8 cellular contexts compared by ENCODE assay signal in genomic region chr16:69150146-69150865, GRCh38. TPM values are rescaled to one million over a fixed set of nuclear protein-coding genes. Genes with fewer than 3 reads are reported as not detected.
A peak's percentile ranks its signal among the peaks of the same experiment; 100 is the strongest.
DNase-seq lines count a peak whose midpoint lies in the region; ATAC-seq, FAIRE-seq and TF ChIP-seq lines count a peak whose summit lies in the region.

No MANE protein-coding gene starts in this region.

- TF ChIP-seq POLR2A in H54 (IDR thresholded peaks at IDR 0.05; ENCODE audit: low read depth, low read length) = no peak

- ATAC-seq in activated T-cell treated with anti-CD3 and anti-CD28 coated beads, Interleukin-2, amount 50 U/mL, for 72 hours (replicated peaks in 1 of 2) = peak; percentile 68 to 75
- no peak for ATAC-seq in GM18867 (IDR thresholded peaks at IDR 0.05; ENCODE audit: unreplicated experiment)

- TF ChIP-seq CTCF in fibroblast of mammary gland (conservative IDR thresholded peaks at IDR 0.05; ENCODE audit: control insufficient read depth, insufficient read depth, low read depth, low read length) (peak; percentile 81), neural cell (IDR thresholded peaks at IDR 0.05; ENCODE audit: poor library complexity, severe bottlenecking) (peak; percentile 90)

- TF ChIP-seq RAD21 in neural cell (conservative IDR thresholded peaks at IDR 0.05) = peak; percentile 89

- no peak overlapping the region for H3K4me3 ChIP-seq in CD4-positive, alpha-beta memory T cell (ENCODE audit: low read length in 2 of 2)
- H3K4me3 ChIP-seq in fibroblast of mammary gland (ENCODE audit: control insufficient read depth, low read depth, low read length) (no peak overlapping the region), neural cell (ENCODE audit: low read length) (no peak overlapping the region)

- POLR2A ChIA-PET in CD4-positive, alpha-beta memory T cell (lab: Charles Lee; ENCODE audit: partially characterized antibody) = interaction anchor here (0.6 to 1.8 kb wide), 5 partner anchors 18 to 138 kb away, joined by 3 to 8 read pairs (median 4); partner anchors contain the start of genes CHTF8, SNTB2 and UTP4

- no peak overlapping the region for H3K4me3 Mint-ChIP-seq in CD4-positive, alpha-beta memory T cell
- H3K4me3 Mint-ChIP-seq in activated T-cell treated with anti-CD3 and anti-CD28 coated beads, Interleukin-2, amount 50 U/mL, for 72 hours = no peak overlapping the region

- peaks cover 26 to 55% of the 10 kb centered on the region in 2 donors for H3K36me3 Mint-ChIP-seq in CD4-positive, alpha-beta memory T cell
- H3K36me3 Mint-ChIP-seq in activated T-cell treated with anti-CD3 and anti-CD28 coated beads, Interleukin-2, amount 50 U/mL, for 72 hours (ENCODE audit: insufficient read depth in 2 of 2) = peaks cover 1 to 26% of the 10 kb centered on the region in 2 donors

- peak; percentile 55 for FAIRE-seq in H54 (lab: Jason Lieb, UNC)

- H4K20me1 ChIP-seq in neural cell (ENCODE audit: insufficient read depth) = no peaks in the 10 kb centered on the region

- no peaks in the 10 kb centered on the region for H3K79me2 ChIP-seq in neural cell (replicated peaks; ENCODE audit: insufficient read depth, low read length)

- no peaks in the 10 kb centered on the region for H3K9me3 ChIP-seq in CD4-positive, alpha-beta memory T cell (ENCODE audit: control insufficient read depth in 1 of 2, low read length in 2 of 2)
- no peaks in the 10 kb centered on the region for H3K9me3 ChIP-seq in neural cell (ENCODE audit: low read length)

- no peaks in the 10 kb centered on the region for H3K9me2 ChIP-seq in neural cell (ENCODE audit: insufficient read depth, low read length)

- no peak overlapping the region for H3K27ac ChIP-seq in CD4-positive, alpha-beta memory T cell (ENCODE audit: low read depth, low read length)
- H3K27ac ChIP-seq in neural cell (ENCODE audit: low read length) = no peak overlapping the region

- DNase-seq in CD4-positive, alpha-beta memory T cell = peak; percentile 53 to 68 (median 64)
- DNase-seq in H54 (ENCODE audit: insufficient read length, low spot score) (peak; percentile 42), NCI-H748 (lab: John Stamatoyannopoulos, UW; ENCODE audit: unreplicated experiment) (peak; percentile 56), fibroblast of mammary gland (ENCODE audit: low read depth) (peak; percentile 86), T1000 (lab: John Stamatoyannopoulos, UW) (no peak)
- peak; percentile 60 to 65 for DNase-seq in activated T-cell treated with anti-CD3 and anti-CD28 coated beads, Interleukin-2, amount 50 U/mL, for 72 hours

- peaks cover 42% of the 10 kb centered on the region for H3K36me3 ChIP-seq in CD4-positive, alpha-beta memory T cell (ENCODE audit: insufficient read depth, low read length)
- no peaks in the 10 kb centered on the region for H3K36me3 ChIP-seq in neural cell (ENCODE audit: insufficient read depth, low read length)

- H3K27ac Mint-ChIP-seq in CD4-positive, alpha-beta memory T cell = no peak overlapping the region
- no peak overlapping the region for H3K27ac Mint-ChIP-seq in activated T-cell treated with anti-CD3 and anti-CD28 coated beads, Interleukin-2, amount 50 U/mL, for 72 hours

- H3K27me3 Mint-ChIP-seq in CD4-positive, alpha-beta memory T cell = no peaks in the 10 kb centered on the region
- H3K27me3 Mint-ChIP-seq in activated T-cell treated with anti-CD3 and anti-CD28 coated beads, Interleukin-2, amount 50 U/mL, for 72 hours (ENCODE audit: low read depth) = no peaks in the 10 kb centered on the region

- no peak overlapping the region for H2AFZ ChIP-seq in neural cell (ENCODE audit: low read depth, low read length)

- H3K27me3 ChIP-seq in CD4-positive, alpha-beta memory T cell (ENCODE audit: insufficient read depth, low read length) = no peaks in the 10 kb centered on the region
- H3K27me3 ChIP-seq in neural cell (ENCODE audit: insufficient read depth, low read depth, low read length) = no peaks in the 10 kb centered on the region

- intact Hi-C loops in CD4-positive, alpha-beta memory T cell (cut with micrococcal nuclease) = loop anchor here (1.0 to 5.0 kb wide), 2 partner anchors 37 to 137 kb away; partner anchors contain the start of gene SNTB2

- H3K4me1 Mint-ChIP-seq in CD4-positive, alpha-beta memory T cell = peaks cover 0 to 4% (median 3%) of the 10 kb centered on the region in 4 donors
- no peaks in the 10 kb centered on the region for H3K4me1 Mint-ChIP-seq in activated T-cell treated with anti-CD3 and anti-CD28 coated beads, Interleukin-2, amount 50 U/mL, for 72 hours (ENCODE audit: low read depth)

- no peak for TF ChIP-seq EP300 in neural cell (conservative IDR thresholded peaks at IDR 0.05; ENCODE audit: poor library complexity, severe bottlenecking)

- CTCF ChIA-PET in CD4-positive, alpha-beta memory T cell (lab: Charles Lee; ENCODE audit: partially characterized antibody) = interaction anchor here (0.6 to 11.2 kb wide), 19 partner anchors 9 to 153 kb away, joined by 3 to 297 read pairs (median 5); partner anchors contain the start of gene SNTB2

- H3F3A ChIP-seq in neural cell (ENCODE audit: insufficient read depth, low read length, poor library complexity, severe bottlenecking) = no peaks in the 10 kb centered on the region

- no peak overlapping the region for H3K9ac ChIP-seq in neural cell (ENCODE audit: low read length)

- H3K4me2 ChIP-seq in neural cell (ENCODE audit: low read length) = no peak overlapping the region

- no peaks in the 10 kb centered on the region for H3K4me1 ChIP-seq in CD4-positive, alpha-beta memory T cell (ENCODE audit: insufficient read depth, low read length)

- H3K9me3 Mint-ChIP-seq in CD4-positive, alpha-beta memory T cell = no peaks in the 10 kb centered on the region
- no peaks in the 10 kb centered on the region for H3K9me3 Mint-ChIP-seq in activated T-cell treated with anti-CD3 and anti-CD28 coated beads, Interleukin-2, amount 50 U/mL, for 72 hours

TF ChIP-seq in neural cell, 6 proteins besides CTCF, POLR2A, EP300 and RAD21:
- TF ChIP-seq SMC3 (conservative IDR thresholded peaks at IDR 0.05; ENCODE audit: poor library complexity) (peak; percentile 78), REST (IDR thresholded peaks at IDR 0.05; ENCODE audit: borderline replicate concordance) (no peak)

RNA-seq across cellular contexts. Expression of gene UTP4, which starts 17.9 kb away (rescaled TPM):
- total RNA-seq in CD4-positive, alpha-beta memory T cell = 10 to 100 TPM; 36.9 to 37.0 TPM
- 10 to 100 TPM; 64.8 to 96.5 TPM for polyA plus RNA-seq in CD4-positive, alpha-beta memory T cell
- total RNA-seq in activated T-cell treated with anti-CD3 and anti-CD28 coated beads, Interleukin-2, amount 50 U/mL, for 72 hours = 100 to 1,000 TPM in 1 of 2 donors, 10 to 100 TPM in 1; 81.7 to 112 TPM
- 18.5 and 23.6 TPM in 2 replicates for polyA plus RNA-seq in neural cell
- 30.6 and 35.1 TPM in 2 replicates for polyA minus RNA-seq in neural cell

RNA-seq across cellular contexts. Expression of gene CHTF8, which starts 17.9 kb away (rescaled TPM):
- total RNA-seq in CD4-positive, alpha-beta memory T cell = 100 to 1,000 TPM; 141 TPM
- 100 to 1,000 TPM; 160 to 231 TPM for polyA plus RNA-seq in CD4-positive, alpha-beta memory T cell
- total RNA-seq in activated T-cell treated with anti-CD3 and anti-CD28 coated beads, Interleukin-2, amount 50 U/mL, for 72 hours = 100 to 1,000 TPM; 159 to 185 TPM
- 109 and 133 TPM in 2 replicates for polyA plus RNA-seq in neural cell
- polyA minus RNA-seq in neural cell = 100 and 119 TPM in 2 replicates

RNA-seq across cellular contexts. Expression of gene SNTB2, which starts 36.7 kb away (rescaled TPM):
- 10 to 100 TPM; 15.4 to 21.2 TPM for total RNA-seq in CD4-positive, alpha-beta memory T cell
- 10 to 100 TPM in 1 of 2 donors, 1 to 10 TPM in 1; 4.5 to 19.1 TPM for polyA plus RNA-seq in CD4-positive, alpha-beta memory T cell
- total RNA-seq in activated T-cell treated with anti-CD3 and anti-CD28 coated beads, Interleukin-2, amount 50 U/mL, for 72 hours = 10 to 100 TPM; 21.1 to 21.9 TPM
- 7.0 and 8.2 TPM in 2 replicates for polyA plus RNA-seq in neural cell
- polyA minus RNA-seq in neural cell = 14.1 and 18.3 TPM in 2 replicates

RNA-seq across cellular contexts. Expression of gene HAS3, which starts 44.9 kb away (rescaled TPM):
- total RNA-seq in CD4-positive, alpha-beta memory T cell = 1 to 10 TPM; 2.7 to 3.3 TPM
- polyA plus RNA-seq in CD4-positive, alpha-beta memory T cell = under 1 TPM in 1 of 2 donors, not detected in 1; 0.07 TPM
- total RNA-seq in activated T-cell treated with anti-CD3 and anti-CD28 coated beads, Interleukin-2, amount 50 U/mL, for 72 hours = 1 to 10 TPM; 1.2 to 1.4 TPM
- 12.5 and 30.1 TPM in 2 replicates for polyA plus RNA-seq in neural cell
- 29.0 and 38.2 TPM in 2 replicates for polyA minus RNA-seq in neural cell
